In the genomic region with DNA sequence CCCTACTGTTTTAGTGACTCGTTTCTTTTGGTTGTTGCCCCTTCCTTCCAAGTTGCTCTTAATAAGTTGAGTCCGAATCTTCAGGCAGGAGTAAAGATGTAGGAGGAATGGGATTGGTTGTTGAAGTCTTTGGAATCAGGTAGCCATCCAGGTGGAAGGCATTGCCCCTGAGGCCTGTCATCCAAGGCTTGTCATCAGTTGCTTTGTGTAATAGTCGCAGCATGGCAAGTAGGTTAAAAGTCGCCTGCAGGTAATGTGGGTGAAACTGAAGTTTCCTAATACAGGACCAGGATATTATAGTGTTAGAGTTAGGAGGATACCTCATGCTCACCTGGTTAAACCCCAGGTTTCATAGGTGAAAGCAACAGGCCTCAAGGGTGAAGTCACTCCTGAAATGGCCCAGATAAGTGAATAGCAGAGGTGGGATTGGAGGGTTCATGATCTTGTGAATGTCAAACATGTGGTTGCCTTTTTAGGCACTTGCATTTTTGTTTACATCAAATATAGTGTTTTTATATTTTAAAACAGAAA, we compare ENCODE assay signal across 8 cellular contexts. TPM values are rescaled to one million over a fixed set of nuclear protein-coding genes. Genes with fewer than 3 reads are reported as not detected.
DNase-seq lines count a peak whose midpoint lies in the region; ATAC-seq and TF ChIP-seq lines count a peak whose summit lies in the region.

No MANE protein-coding gene starts in this region.

- H3K9me3 Mint-ChIP-seq in IgD-negative memory B cell, result no peaks in the 10 kb centered on the region
- H3K9me3 Mint-ChIP-seq in naive B cell, result no peaks in the 10 kb centered on the region

- H3K4me1 ChIP-seq in foreskin keratinocyte, result no peaks in the 10 kb centered on the region

- H3K4me3 Mint-ChIP-seq in IgD-negative memory B cell, result peak overlapping the region; percentile 79 to 95 (median 88)
- H3K4me3 Mint-ChIP-seq in naive B cell, result peak overlapping the region; percentile 55 to 93 (median 88)

- CTCF ChIA-PET in AG04450 (lab: Charles Lee), result interaction anchor here (0.6 to 5.8 kb wide), 9 partner anchors 15 to 237 kb away, joined by 3 to 56 read pairs (median 7); no protein-coding TSS in a partner anchor

- H3K36me3 Mint-ChIP-seq in IgD-negative memory B cell (peaks cover 2% of the 10 kb centered on the region), naive B cell (no peaks in the 10 kb centered on the region)

- H3K4me1 Mint-ChIP-seq in IgD-negative memory B cell (peaks cover 7 to 13% (median 9%) of the 10 kb centered on the region in 3 donors), naive B cell (peaks cover 11 to 22% (median 15%) of the 10 kb centered on the region in 3 donors)

- TF ChIP-seq CTCF in AG04450 (IDR thresholded peaks at IDR 0.05; ENCODE audit: low read depth, low read length) (no peak), coronary artery (IDR thresholded peaks at IDR 0.05) (no peak), foreskin keratinocyte (conservative IDR thresholded peaks at IDR 0.05) (no peak)

- H3K4me3 ChIP-seq in AG04450 (ENCODE audit: low read depth, low read length) (peak overlapping the region; percentile 89), coronary artery (peak overlapping the region; percentile 81)

- H3K27ac ChIP-seq in AG04450 (ENCODE audit: low read depth, low read length) (peak overlapping the region; percentile 59), coronary artery (peak overlapping the region in 1 of 2 donors; percentile 87), foreskin keratinocyte (no peak overlapping the region)

- POLR2A ChIA-PET in AG04450 (lab: Yijun Ruan, JAX), result interaction anchor here (1.2 kb wide), 3 partner anchors 16 to 25 kb away, joined by 3 to 5 read pairs (median 4); no protein-coding TSS in a partner anchor

- ATAC-seq in naive B cell (ENCODE audit: low read depth in 2 of 2) (no peak), foreskin keratinocyte (no peak), GM21381 (IDR thresholded peaks at IDR 0.05; ENCODE audit: unreplicated experiment) (no peak), GM19455 (IDR thresholded peaks at IDR 0.05; ENCODE audit: unreplicated experiment) (no peak)

- DNase-seq in AG04450 (ENCODE audit: low read depth, low spot score) (no peak), coronary artery (ENCODE audit: low spot score) (no peak), naive B cell (no peak), foreskin keratinocyte (no peak), AML-193 (lab: John Stamatoyannopoulos, UW) (no peak)

- peaks cover 6% of the 10 kb centered on the region for H3K27me3 ChIP-seq in AG04450 (ENCODE audit: control insufficient read depth, insufficient read depth, low read length)
- peaks cover 4% of the 10 kb centered on the region for H3K27me3 ChIP-seq in foreskin keratinocyte

- H3K9me3 ChIP-seq in AG04450 (ENCODE audit: control insufficient read depth, insufficient read depth, low read length), result no peaks in the 10 kb centered on the region; the same call in 1 of the 2 replicates

- H3K27ac Mint-ChIP-seq in IgD-negative memory B cell (peak overlapping the region in 1 of 3 donors; percentile 63), naive B cell (peak overlapping the region in 1 of 6 donors; percentile 66)

- H3K27me3 Mint-ChIP-seq in IgD-negative memory B cell (peaks cover 2% of the 10 kb centered on the region), naive B cell (peaks cover 11 to 21% (median 16%) of the 10 kb centered on the region in 3 donors)

RNA-seq across cellular contexts. Expression of gene PCTP, which starts 0.9 kb away (rescaled TPM):
- polyA plus RNA-seq in AG04450 (2011; rRNA removed), result 17.3 and 20.5 TPM in 2 replicates
- polyA minus RNA-seq in AG04450 (2011; rRNA and poly(A)+ RNA removed), result 15.9 and 17.4 TPM in 2 replicates
- 1.9 TPM for polyA plus RNA-seq in IgD-negative memory B cell
- 10 to 100 TPM in 1 of 6 donors, 1 to 10 TPM in 5; 2.2 to 10.2 (median 5.1) TPM for polyA plus RNA-seq in naive B cell (ENCODE audit: low read depth in 6 of 6)
- total RNA-seq in foreskin keratinocyte, result 16.5 and 17.7 TPM in 2 replicates
- polyA plus RNA-seq in foreskin keratinocyte, result 12.5 TPM in 2 replicates

RNA-seq across cellular contexts. Expression of gene TMEM100, which starts 29.1 kb away (rescaled TPM):
- polyA plus RNA-seq in AG04450 (2011; rRNA removed) (0.63 and 0.67 TPM in 2 replicates), IgD-negative memory B cell (not detected), naive B cell (ENCODE audit: low read depth in 6 of 6) (not detected), foreskin keratinocyte (0.16 and 0.23 TPM in 2 replicates)
- 0.56 and 1.0 TPM in 2 replicates for polyA minus RNA-seq in AG04450 (2011; rRNA and poly(A)+ RNA removed)
- total RNA-seq in foreskin keratinocyte, result 0.07 and 0.37 TPM in 2 replicates
